ENCODE assay signal across 8 cellular contexts in the genomic region with DNA sequence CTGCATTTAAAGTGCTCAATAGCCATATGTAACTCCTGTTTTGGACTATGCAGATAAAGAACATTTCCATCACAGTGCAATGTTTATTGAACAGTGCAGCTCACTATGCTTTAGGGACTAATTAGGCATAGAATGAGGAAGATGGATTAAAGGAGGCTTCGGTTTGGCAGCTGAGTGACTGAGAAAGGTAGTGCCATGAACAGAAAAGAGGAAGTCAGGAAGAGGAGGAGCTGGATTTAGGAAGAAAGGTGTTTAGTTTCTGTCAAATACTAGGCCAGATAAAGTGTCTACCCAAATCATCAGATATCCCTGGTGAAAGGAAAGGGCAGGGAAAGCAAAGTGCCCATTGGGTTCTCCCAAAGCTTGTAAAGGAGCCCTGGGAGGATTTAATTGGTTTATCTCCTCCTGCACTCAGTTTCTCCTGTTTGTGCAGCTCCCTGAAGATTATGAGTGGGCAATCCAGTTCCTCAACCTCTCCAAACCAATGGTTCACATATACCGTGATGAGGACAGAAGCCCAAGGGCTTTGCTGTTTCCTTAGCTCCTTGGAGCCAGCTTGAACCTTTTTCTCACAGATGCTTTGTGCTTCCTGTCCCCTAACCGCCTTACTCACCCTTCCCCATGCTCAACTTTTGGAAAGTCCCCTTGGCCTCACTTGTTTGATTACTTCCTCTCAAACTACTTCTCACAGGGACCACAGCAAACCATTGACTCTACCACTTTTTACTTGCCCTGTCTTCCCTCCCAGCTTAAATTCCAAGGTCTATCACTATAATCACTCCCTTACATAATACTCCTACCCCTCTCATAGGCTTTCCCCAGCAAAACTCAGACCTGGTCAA. TPM values are rescaled to one million over a fixed set of nuclear protein-coding genes. Genes with fewer than 3 reads are reported as not detected.
A peak's percentile ranks its signal among the peaks of the same experiment; 100 is the strongest.
DNase-seq lines count a peak whose midpoint lies in the region; ATAC-seq and TF ChIP-seq lines count a peak whose summit lies in the region.

No MANE protein-coding gene starts in this region.

- peak overlapping the region; percentile 49; the same call in 1 of the 2 replicates for H3K4me2 ChIP-seq in MM.1S (ENCODE audit: low read depth, low read length)

- peak overlapping the region; percentile 40; the same call in 1 of the 2 replicates for H2AFZ ChIP-seq in MM.1S (ENCODE audit: low read length)

- peak; percentile 72 for DNase-seq in Daoy (ENCODE audit: low read depth)
- peak; percentile 58 for DNase-seq in MM.1S
- DNase-seq in activated naive CD4-positive, alpha-beta T cell treated with anti-CD3 and anti-CD28 coated beads, Interleukin-2, amount 50 U/mL, for 16 hours: peak; percentile 30
- no peak for DNase-seq in NCI-H1436 (lab: John Stamatoyannopoulos, UW)
- DNase-seq in WERI-Rb-1: no peak
- no peak for DNase-seq in ACHN
- no peak for DNase-seq in NCI-H2029 treated with DMSO at 0.1 percent for 48 hours (lab: John Stamatoyannopoulos, UW)

- TF ChIP-seq CTCF in MM.1S (IDR thresholded peaks at IDR 0.05; ENCODE audit: low read length) (no peak), WERI-Rb-1 (IDR thresholded peaks at IDR 0.05; ENCODE audit: low read depth, low read length) (no peak)

- H3K9me3 ChIP-seq in MM.1S (replicated peaks; ENCODE audit: insufficient read depth, low read length): no peaks in the 10 kb centered on the region
- H3K9me3 ChIP-seq in WERI-Rb-1 (ENCODE audit: severe bottlenecking): no peaks in the 10 kb centered on the region

- H3K4me1 ChIP-seq in MM.1S (ENCODE audit: low read length): peaks cover 16% of the 10 kb centered on the region

- in situ Hi-C loops in ACHN (cut with HindIII; ENCODE audit: low pct_ligation_motif_present, low pct_unique_long_range_greater_than_20kb, low sequenced_read_pairs): no loop called here

- H3K9ac ChIP-seq in MM.1S (ENCODE audit: low read length): no peak overlapping the region

- no peaks in the 10 kb centered on the region for H3K27me3 ChIP-seq in MM.1S (replicated peaks; ENCODE audit: insufficient read depth, low read length)
- H3K27me3 ChIP-seq in WERI-Rb-1 (ENCODE audit: insufficient read depth, low read depth, severe bottlenecking): no peaks in the 10 kb centered on the region

- no peaks in the 10 kb centered on the region for H3K9me2 ChIP-seq in MM.1S (replicated peaks; ENCODE audit: insufficient read depth, low read length)

- H4K20me1 ChIP-seq in MM.1S (ENCODE audit: insufficient read depth, low read length): no peaks in the 10 kb centered on the region

- H3K36me3 ChIP-seq in MM.1S (replicated peaks; ENCODE audit: insufficient read depth, low read length): no peaks in the 10 kb centered on the region
- no peaks in the 10 kb centered on the region for H3K36me3 ChIP-seq in WERI-Rb-1

- H3K4me3 ChIP-seq in MM.1S (ENCODE audit: low read length) (no peak overlapping the region), WERI-Rb-1 (ENCODE audit: low read depth, low read length) (no peak overlapping the region)

- peaks cover 12% of the 10 kb centered on the region for H3K79me2 ChIP-seq in MM.1S (ENCODE audit: low read length)

- H3F3A ChIP-seq in MM.1S (ENCODE audit: insufficient read depth, low read length): peaks cover 3% of the 10 kb centered on the region; the same call in 1 of the 2 replicates

- H3K27ac ChIP-seq in MM.1S (ENCODE audit: low read length) (peak overlapping the region; percentile 71), WERI-Rb-1 (no peak overlapping the region)

- peak; percentile 62 for ATAC-seq in GM21447 (IDR thresholded peaks at IDR 0.05; ENCODE audit: unreplicated experiment)

RNA-seq across cellular contexts. Expression of a gene that starts 3.5 kb away (rescaled TPM):
- 42.8 and 47.1 TPM in 2 replicates for total RNA-seq in Daoy (2014; rRNA removed; shearing (Covaris generic))

Comparison
In these comparisons a context has a peak if more than half of its experiments do, and no peak if none do; other contexts are left out.
1. DNase-seq: peak in Daoy (single experiment), MM.1S (single experiment) and activated naive CD4-positive, alpha-beta T cell treated with anti-CD3 and anti-CD28 coated beads, Interleukin-2, amount 50 U/mL, for 16 hours (single experiment); none in NCI-H1436 (single experiment), WERI-Rb-1 (single experiment), ACHN (single experiment) and NCI-H2029 treated with DMSO at 0.1 percent for 48 hours (single experiment).